In the genomic region with DNA sequence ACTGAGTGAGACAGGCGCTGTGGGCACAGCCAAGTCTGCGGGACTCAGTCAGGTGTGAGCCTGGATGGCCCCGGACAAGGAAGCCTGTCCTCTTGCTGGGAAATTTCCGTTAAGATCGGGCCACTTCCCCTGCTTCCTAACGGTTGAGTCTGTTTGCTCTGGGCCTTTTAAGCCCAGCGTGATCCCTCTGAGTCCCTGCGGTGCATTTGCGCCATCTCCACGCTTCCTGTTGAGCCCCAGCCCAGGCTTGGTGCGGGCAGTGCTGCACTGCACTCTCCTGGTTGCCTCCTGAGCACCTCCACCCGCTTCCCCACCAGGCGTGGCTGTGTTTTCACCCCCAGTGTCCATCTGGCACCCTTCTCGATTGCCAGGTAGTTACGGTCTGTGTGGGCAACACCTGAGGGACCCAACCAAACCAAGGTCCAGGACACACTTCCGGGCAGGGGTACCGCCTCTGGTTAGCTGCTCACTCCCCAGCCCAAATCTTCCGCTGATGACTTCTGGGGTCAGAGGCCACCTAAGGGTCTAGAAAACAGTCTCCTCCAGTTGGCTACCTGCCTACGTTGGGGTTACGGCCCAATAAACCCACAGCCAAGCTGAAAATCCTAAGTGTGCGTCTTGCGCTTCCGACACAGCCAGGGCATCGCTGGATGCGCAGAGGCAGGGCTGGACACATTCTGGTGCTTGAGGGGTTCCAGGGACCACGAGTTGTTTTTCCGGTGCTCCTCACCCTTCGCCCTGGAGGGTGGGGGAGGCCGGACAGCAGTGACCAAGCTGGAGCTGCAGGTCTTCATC, we compare ENCODE assay signal across 1 cellular context.
TF ChIP-seq lines count a peak whose summit lies in the region.

No MANE protein-coding gene starts in this region.

TF ChIP-seq in PFSK-1, 5 proteins besides CTCF, POLR2A, EP300 and RAD21 (continued from another document):
- peak; percentile 57; the same call in 1 of the 2 replicates for TF ChIP-seq POLR2AphosphoS5 (IDR thresholded peaks at IDR 0.05; ENCODE audit: low read depth, low read length)
- TF ChIP-seq SIN3A (IDR thresholded peaks at IDR 0.05; ENCODE audit: borderline replicate concordance, insufficient read depth, low read length): 0 out of 2 replicates have a peak, but pooled peaks have one; percentile 17
- no peak for TF ChIP-seq FOXP2 (optimal IDR thresholded peaks at IDR 0.05; ENCODE audit: borderline replicate concordance, extremely low read depth, extremely low read length, insufficient read depth)
